8 cellular contexts compared by ENCODE assay signal in the genomic region with DNA sequence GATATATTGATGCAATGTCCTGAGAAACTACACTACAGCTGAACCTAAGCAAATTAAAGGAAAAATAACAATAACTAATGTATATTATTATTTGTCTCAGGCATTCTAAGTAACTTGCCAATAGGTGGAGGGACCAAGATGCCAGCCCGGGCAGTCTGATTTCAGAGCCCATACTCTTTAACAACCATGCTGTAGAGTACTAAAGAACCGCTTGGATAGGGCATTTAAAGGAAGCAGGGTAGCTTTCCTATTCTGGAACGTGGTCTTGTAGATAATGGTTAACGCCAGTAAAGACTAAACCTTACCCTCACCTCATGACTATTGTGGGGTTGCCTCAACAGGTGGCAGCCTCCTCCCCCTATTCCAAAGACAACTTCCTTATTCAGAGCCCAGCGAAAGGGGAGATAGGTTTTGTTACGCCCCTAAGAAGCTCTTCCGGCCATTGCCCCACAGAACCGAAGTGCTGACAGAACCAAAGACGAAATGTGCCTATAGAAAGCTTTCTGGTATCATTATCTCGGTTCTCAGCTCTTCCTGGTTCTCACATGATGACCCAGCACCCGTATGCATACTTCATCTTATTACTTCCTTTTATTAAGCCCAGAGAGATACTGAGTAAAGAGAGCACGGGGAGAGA. TPM values are rescaled to one million over a fixed set of nuclear protein-coding genes. Genes with fewer than 3 reads are reported as not detected.
DNase-seq lines count a peak whose midpoint lies in the region; ATAC-seq lines count a peak whose summit lies in the region.

No MANE protein-coding gene starts in this region.

- peaks cover 11% of the 10 kb centered on the region for H3K36me3 Mint-ChIP-seq in activated naive CD8-positive, alpha-beta T cell treated with anti-CD3 and anti-CD28 coated beads for 36 hours

- no peaks in the 10 kb centered on the region for H3K9me3 Mint-ChIP-seq in activated naive CD8-positive, alpha-beta T cell treated with anti-CD3 and anti-CD28 coated beads for 36 hours

- H3K4me3 Mint-ChIP-seq in activated naive CD8-positive, alpha-beta T cell treated with anti-CD3 and anti-CD28 coated beads for 36 hours = peak overlapping the region; percentile 88

- peaks cover 14% of the 10 kb centered on the region for H3K4me1 Mint-ChIP-seq in activated naive CD8-positive, alpha-beta T cell treated with anti-CD3 and anti-CD28 coated beads for 36 hours

- intact Hi-C loops in left ventricle myocardium superior (cut with micrococcal nuclease) = no loop called here

- peak overlapping the region; percentile 97 for H3K27ac Mint-ChIP-seq in activated naive CD8-positive, alpha-beta T cell treated with anti-CD3 and anti-CD28 coated beads for 36 hours

- DNase-seq in DMS53 treated with DMSO at 0.1 percent for 48 hours (lab: John Stamatoyannopoulos, UW; ENCODE audit: unreplicated experiment) (peak; percentile 79), HT1080 (ENCODE audit: low read depth) (peak; percentile 54), RPMI8226 (peak; percentile 80), left ventricle myocardium superior (peak; percentile 27), putamen (ENCODE audit: low spot score) (peak; percentile 47), HT-29 (ENCODE audit: low spot score) (no peak)
- DNase-seq in activated naive CD8-positive, alpha-beta T cell treated with anti-CD3 and anti-CD28 coated beads for 36 hours = peak; percentile 38

- ATAC-seq in GM21381 (IDR thresholded peaks at IDR 0.05; ENCODE audit: unreplicated experiment) = peak; percentile 35
- ATAC-seq in left ventricle myocardium superior = peak; percentile 34

- H3K27me3 Mint-ChIP-seq in activated naive CD8-positive, alpha-beta T cell treated with anti-CD3 and anti-CD28 coated beads for 36 hours = no peaks in the 10 kb centered on the region

RNA-seq across cellular contexts. Expression of gene C1GALT1, which starts 0.7 kb away (rescaled TPM):
- total RNA-seq in HT1080 (2014; rRNA removed; shearing (Covaris generic)) = 31.6 and 41.8 TPM in 2 replicates
- polyA plus RNA-seq in HT1080 (2015; cell fraction: cytosol; rRNA removed) = 52.5 and 56.6 TPM in 2 replicates
- polyA plus RNA-seq in HT1080 (2015; cell fraction: nucleus; rRNA removed) = 42.1 and 48.2 TPM in 2 replicates
- total RNA-seq in activated naive CD8-positive, alpha-beta T cell treated with anti-CD3 and anti-CD28 coated beads for 36 hours = 10 to 100 TPM; 40.9 to 41.9 TPM
- total RNA-seq in left ventricle myocardium superior = 19.4 TPM
- total RNA-seq in HT-29 (2014; rRNA removed; shearing (Covaris generic)) = 19.4 and 25.2 TPM in 2 replicates
